ENCODE assay signal across 30 cellular contexts in genomic region chr3:126370606-126371005, GRCh38. TPM values are rescaled to one million over a fixed set of nuclear protein-coding genes. Genes with fewer than 3 reads are reported as not detected.
"Had no signal": no experiment of that assay in that cellular context is flagged by ENCODE, and none has a peak within 500 bp of the region (broad histone marks: within the 10 kb centered on the region; RNA-seq: fewer than 3 reads in every experiment).

No MANE protein-coding gene starts in this region.

- FAIRE-seq: small intestine, TTC549 had no signal

- H3K27ac ChIP-seq: breast epithelium, heart right ventricle, left lung, neutrophil, parathyroid adenoma, tibial nerve, VCaP had no signal

- H3K4me3 ChIP-seq: breast epithelium, heart right ventricle, left lung, tibial nerve had no signal

- ATAC-seq: activated CD4-positive, CD25-positive, alpha-beta regulatory T cell treated with anti-CD3 and anti-CD28 coated beads, Interleukin-2, amount 50 U/mL, for 24 hours; activated naive CD8-positive, alpha-beta T cell treated with anti-CD3 and anti-CD28 coated beads, Interleukin-2, amount 50 U/mL, for 24 hours; heart right ventricle; left lung; right cardiac atrium; stimulated activated naive B cell treated with anti-CD40 and anti-IgM and Interleukin-4, amounts not matched to agents 10 μg/mL and 1 μg/mL and 100 μg/mL, for 72 hours had no signal

- H3K36me3 ChIP-seq: breast epithelium, heart right ventricle, left lung, neutrophil, tibial nerve had no signal

- H3K4me1 ChIP-seq: breast epithelium, parathyroid adenoma had no signal

- DNase-seq: activated CD4-positive, alpha-beta T cell treated with anti-CD3 and anti-CD28 coated beads for 48 hours; activated CD4-positive, alpha-beta T cell treated with anti-CD3 and anti-CD28 coated beads, Interleukin-2, amount 50 U/mL, for 48 hours; activated CD8-positive, alpha-beta memory T cell treated with anti-CD3 and anti-CD28 coated beads for 24 hours; activated CD8-positive, alpha-beta memory T cell treated with anti-CD3 and anti-CD28 coated beads, Interleukin-2, amount 50 U/mL, for 4 hours; activated naive CD8-positive, alpha-beta T cell treated with anti-CD3 and anti-CD28 coated beads, Interleukin-2, amount 50 U/mL, for 24 hours; activated T-cell treated with anti-CD3 and anti-CD28 coated beads, Interleukin-2, amount 50 U/mL, for 24 hours; amygdala; central memory CD4-positive, alpha-beta T cell; endodermal cell; foreskin fibroblast; heart right ventricle; small intestine; stimulated activated CD4-positive, alpha-beta T cell treated with anti-CD3 and anti-CD28 coated beads, Interleukin-15, amount 100 ng/mL, for 24 hours; stimulated activated CD4-positive, alpha-beta T cell treated with anti-CD3 and anti-CD28 coated beads, Interleukin-2, amount 100 ng/mL, for 24 hours; stimulated activated naive B cell treated with anti-CD40 and anti-IgM and Interleukin-4, amounts not matched to agents 10 μg/mL and 1 μg/mL and 100 μg/mL, for 72 hours; SW 1271; T-helper 9 cell had no signal

- H3K9me3 ChIP-seq: breast epithelium, heart right ventricle, left lung, neutrophil, tibial nerve had no signal

- H3K27me3 ChIP-seq: breast epithelium, heart right ventricle, left lung, neutrophil, tibial nerve had no signal

- H3K9ac ChIP-seq: parathyroid adenoma had no signal

RNA-seq across cellular contexts. Expression of gene CFAP100, which starts 24.1 kb away (rescaled TPM):
- total RNA-seq: breast epithelium, esophagus mucosa, heart right ventricle, lung microvascular endothelial cell, mesenteric fat pad, right cardiac atrium, urinary bladder had no signal
- polyA plus RNA-seq: heart right ventricle, right cardiac atrium, small intestine, urinary bladder had no signal
